In the genomic region with DNA sequence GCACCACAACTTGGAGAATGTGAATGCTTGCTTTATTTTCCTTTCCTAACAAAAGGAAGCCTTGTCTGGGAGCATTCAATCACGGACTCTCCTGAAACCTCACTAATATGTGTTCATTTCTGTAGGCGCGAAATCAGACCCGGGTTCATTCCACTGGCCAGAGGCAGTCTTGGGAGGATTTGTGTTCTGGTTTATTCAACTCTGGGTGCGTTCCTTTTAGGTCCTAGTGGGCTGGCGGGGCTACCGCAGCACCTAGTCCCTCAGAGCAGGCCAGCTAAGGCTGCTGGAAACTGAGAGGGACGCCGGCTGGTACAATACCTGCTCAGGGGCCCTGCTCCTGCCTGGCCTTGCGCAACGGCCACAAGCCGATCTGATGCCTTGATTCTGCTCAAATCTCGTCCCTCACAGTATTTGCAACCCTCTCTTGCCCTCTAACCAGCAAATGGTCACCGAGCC, we compare ENCODE assay signal across 1 cellular context.
A peak's percentile ranks its signal among the peaks of the same experiment; 100 is the strongest.
TF ChIP-seq lines count a peak whose summit lies in the region.

No MANE protein-coding gene starts in this region.

TF ChIP-seq in HEK293T, 16 proteins besides CTCF, POLR2A, EP300 and RAD21:
- TF ChIP-seq, protein P1, sequence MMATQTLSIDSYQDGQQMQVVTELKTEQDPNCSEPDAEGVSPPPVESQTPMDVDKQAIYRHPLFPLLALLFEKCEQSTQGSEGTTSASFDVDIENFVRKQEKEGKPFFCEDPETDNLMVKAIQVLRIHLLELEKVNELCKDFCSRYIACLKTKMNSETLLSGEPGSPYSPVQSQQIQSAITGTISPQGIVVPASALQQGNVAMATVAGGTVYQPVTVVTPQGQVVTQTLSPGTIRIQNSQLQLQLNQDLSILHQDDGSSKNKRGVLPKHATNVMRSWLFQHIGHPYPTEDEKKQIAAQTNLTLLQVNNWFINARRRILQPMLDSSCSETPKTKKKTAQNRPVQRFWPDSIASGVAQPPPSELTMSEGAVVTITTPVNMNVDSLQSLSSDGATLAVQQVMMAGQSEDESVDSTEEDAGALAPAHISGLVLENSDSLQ (IDR thresholded peaks at IDR 0.05): 0 out of 2 replicates have a peak, but pooled peaks have one; percentile 4
- TF ChIP-seq NFRKB (IDR thresholded peaks at IDR 0.05): no peak
